8 cellular contexts compared by ENCODE assay signal in the genomic region with DNA sequence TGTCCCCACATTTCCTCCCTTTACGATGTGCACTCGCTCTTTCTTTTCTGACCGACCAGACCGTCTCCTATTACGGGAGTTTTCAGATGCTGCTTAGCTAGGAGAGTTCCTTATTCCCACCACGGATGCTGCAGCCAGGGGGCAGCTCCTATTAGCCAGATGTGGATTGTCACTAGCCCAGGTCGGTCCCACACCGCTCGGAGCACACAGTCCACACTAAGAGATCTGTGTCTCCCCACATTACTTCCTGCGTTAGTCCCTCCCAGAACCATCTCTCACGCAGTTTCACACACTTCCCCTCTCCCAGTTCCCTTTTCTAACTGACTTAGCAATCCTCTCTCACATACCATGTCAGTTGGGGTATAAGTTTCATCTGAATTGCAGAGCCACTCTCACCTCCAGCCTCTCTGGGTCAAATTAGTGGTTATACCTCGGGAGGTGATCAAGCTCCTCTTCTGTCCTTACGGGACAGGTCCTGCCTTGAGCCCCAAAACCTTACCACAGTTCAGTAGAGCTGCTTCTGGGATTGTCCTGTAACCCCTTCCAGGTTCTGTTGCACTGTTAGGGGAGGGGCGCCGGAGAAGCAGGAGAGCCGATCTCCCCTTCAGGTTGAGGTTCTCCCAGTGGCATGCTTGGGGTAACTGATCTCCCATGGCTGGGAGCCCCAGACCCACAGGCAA. TPM values are rescaled to one million over a fixed set of nuclear protein-coding genes. Genes with fewer than 3 reads are reported as not detected.
A peak's percentile ranks its signal among the peaks of the same experiment; 100 is the strongest.
DNase-seq lines count a peak whose midpoint lies in the region; ATAC-seq and FAIRE-seq lines count a peak whose summit lies in the region.

No MANE protein-coding gene starts in this region.

- in situ Hi-C loops in G401 (cut with HindIII; ENCODE audit: low sequenced_read_pairs): no loop called here

- H3K4me3 ChIP-seq in naive thymus-derived CD4-positive, alpha-beta T cell (ENCODE audit: low read length): peak overlapping the region; percentile 29

- H3K4me3 Mint-ChIP-seq in activated CD4-positive, alpha-beta memory T cell treated with anti-CD3 and anti-CD28 coated beads for 36 hours: peak overlapping the region; percentile 46
- H3K4me3 Mint-ChIP-seq in naive thymus-derived CD4-positive, alpha-beta T cell: peak overlapping the region; percentile 85 to 98 (median 94)

- no peak for FAIRE-seq in frontal cortex (lab: Jason Lieb, UNC)

- no peaks in the 10 kb centered on the region for H3K27me3 ChIP-seq in naive thymus-derived CD4-positive, alpha-beta T cell (ENCODE audit: control insufficient read depth in 2 of 2, insufficient read depth in 2 of 2, low read length in 2 of 2)

- H3K36me3 ChIP-seq in naive thymus-derived CD4-positive, alpha-beta T cell (ENCODE audit: control insufficient read depth in 2 of 3, insufficient read depth in 3 of 3, low read length in 3 of 3): no peaks in the 10 kb centered on the region

- no peaks in the 10 kb centered on the region for H3K9me3 Mint-ChIP-seq in activated CD4-positive, alpha-beta memory T cell treated with anti-CD3 and anti-CD28 coated beads for 36 hours
- H3K9me3 Mint-ChIP-seq in naive thymus-derived CD4-positive, alpha-beta T cell: peaks cover 0 to 5% (median 0%) of the 10 kb centered on the region in 11 donors

- H3K4me1 ChIP-seq in naive thymus-derived CD4-positive, alpha-beta T cell (ENCODE audit: control insufficient read depth in 2 of 2, insufficient read depth in 2 of 2, low read length in 2 of 2): peaks cover 0 to 8% of the 10 kb centered on the region in 2 donors

- H3K36me3 Mint-ChIP-seq in activated CD4-positive, alpha-beta memory T cell treated with anti-CD3 and anti-CD28 coated beads for 36 hours: no peaks in the 10 kb centered on the region
- peaks cover 0 to 3% (median 2%) of the 10 kb centered on the region in 5 donors for H3K36me3 Mint-ChIP-seq in naive thymus-derived CD4-positive, alpha-beta T cell

- POLR2A ChIA-PET in activated CD4-positive, alpha-beta memory T cell treated with anti-CD3 and anti-CD28 coated beads for 36 hours (lab: Charles Lee): no interaction called here
- POLR2A ChIA-PET in naive thymus-derived CD4-positive, alpha-beta T cell (lab: Charles Lee): interaction anchor here (1.6 kb wide), 1 partner anchor 12 kb away, joined by 5 read pairs; no protein-coding TSS in a partner anchor

- ATAC-seq in GM19035 (IDR thresholded peaks at IDR 0.05; ENCODE audit: unreplicated experiment): peak; percentile 79
- ATAC-seq in HG03108 (IDR thresholded peaks at IDR 0.05; ENCODE audit: unreplicated experiment): peak; percentile 85
- ATAC-seq in naive thymus-derived CD4-positive, alpha-beta T cell: peak; percentile 93

- intact Hi-C loops in activated CD4-positive, alpha-beta memory T cell treated with anti-CD3 and anti-CD28 coated beads for 36 hours (cut with micrococcal nuclease): no loop called here
- intact Hi-C loops in naive thymus-derived CD4-positive, alpha-beta T cell (cut with micrococcal nuclease): loop anchor here in 1 of 2 donors (5.0 kb wide), 1 partner anchor 871 kb away; no protein-coding TSS in a partner anchor

- H3K27ac ChIP-seq in naive thymus-derived CD4-positive, alpha-beta T cell (ENCODE audit: low read depth, low read length): no peak overlapping the region

- DNase-seq in Ammon's horn (ENCODE audit: low spot score) (peak; percentile 59), frontal cortex (ENCODE audit: low spot score in 2 of 2) (no peak), G401 (ENCODE audit: low spot score) (no peak)
- no peak for DNase-seq in activated CD4-positive, alpha-beta memory T cell treated with anti-CD3 and anti-CD28 coated beads for 36 hours
- DNase-seq in naive thymus-derived CD4-positive, alpha-beta T cell: peak in 3 of 9 donors; percentile 7 to 29 (median 29)
- no peak for DNase-seq in stimulated activated CD4-positive, alpha-beta T cell treated with anti-CD3 and anti-CD28 coated beads, Interleukin-4, amount 100 ng/mL, for 24 hours

- no peaks in the 10 kb centered on the region for H3K9me3 ChIP-seq in naive thymus-derived CD4-positive, alpha-beta T cell (ENCODE audit: control insufficient read depth in 2 of 3, low read length in 3 of 3)

- CTCF ChIA-PET in activated CD4-positive, alpha-beta memory T cell treated with anti-CD3 and anti-CD28 coated beads for 36 hours (lab: Charles Lee): interaction anchor here (1.0 kb wide), 1 partner anchor 49 kb away, joined by 3 read pairs; no protein-coding TSS in a partner anchor
- CTCF ChIA-PET in naive thymus-derived CD4-positive, alpha-beta T cell (lab: Charles Lee): no interaction called here

- H3K27ac Mint-ChIP-seq in activated CD4-positive, alpha-beta memory T cell treated with anti-CD3 and anti-CD28 coated beads for 36 hours: no peak overlapping the region
- peak overlapping the region in 8 of 9 donors; percentile 30 to 97 (median 81) for H3K27ac Mint-ChIP-seq in naive thymus-derived CD4-positive, alpha-beta T cell

- peaks cover 5% of the 10 kb centered on the region for H3K4me1 Mint-ChIP-seq in activated CD4-positive, alpha-beta memory T cell treated with anti-CD3 and anti-CD28 coated beads for 36 hours (ENCODE audit: low read depth)
- peaks cover 10 to 30% (median 22%) of the 10 kb centered on the region in 7 donors for H3K4me1 Mint-ChIP-seq in naive thymus-derived CD4-positive, alpha-beta T cell

- H3K27me3 Mint-ChIP-seq in activated CD4-positive, alpha-beta memory T cell treated with anti-CD3 and anti-CD28 coated beads for 36 hours: no peaks in the 10 kb centered on the region
- peaks cover 0 to 4% (median 0%) of the 10 kb centered on the region in 5 donors for H3K27me3 Mint-ChIP-seq in naive thymus-derived CD4-positive, alpha-beta T cell

RNA-seq across cellular contexts. Expression of gene SULT1E1, which starts 28.2 kb away (rescaled TPM):
- total RNA-seq in activated CD4-positive, alpha-beta memory T cell treated with anti-CD3 and anti-CD28 coated beads for 36 hours: not detected
- total RNA-seq in naive thymus-derived CD4-positive, alpha-beta T cell: not detected
- not detected for polyA plus RNA-seq in naive thymus-derived CD4-positive, alpha-beta T cell
- 11.4 TPM for total RNA-seq in frontal cortex
- total RNA-seq in G401 (2014; rRNA removed; shearing (Covaris generic)): not detected in 2 replicates

Comparison
In these comparisons a context has a peak if more than half of its experiments do, and no peak if none do; other contexts are left out.
1. RNA of gene SULT1E1, which starts 28.2 kb away (total RNA-seq): 11.4 TPM in frontal cortex (single experiment); not detected in activated CD4-positive, alpha-beta memory T cell treated with anti-CD3 and anti-CD28 coated beads for 36 hours, not detected in naive thymus-derived CD4-positive, alpha-beta T cell and not detected in G401; every median in the first group is over 10 times any median in the second.
2. Peak in every context shown above with its lines, with median percentiles within 50 percentile points of each other: ATAC-seq.